In the genomic region with DNA sequence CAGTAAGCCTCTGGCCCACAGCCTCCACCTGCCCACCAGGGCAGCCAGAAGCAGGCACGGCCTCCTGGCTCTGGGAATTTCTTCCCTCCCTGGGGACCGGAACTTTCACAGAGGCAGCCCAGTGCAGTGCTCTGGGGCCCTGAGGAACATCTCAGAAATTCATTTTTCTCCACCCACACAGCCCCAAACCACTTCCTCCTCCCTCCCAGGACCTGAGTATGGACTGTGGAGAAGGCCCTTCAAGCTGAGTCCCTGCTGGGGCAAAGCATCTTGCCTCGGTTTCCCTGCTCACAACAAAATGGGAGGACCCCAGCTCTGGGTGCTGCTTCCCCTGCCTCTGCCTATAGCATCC, we compare ENCODE assay signal across 10 cellular contexts.
DNase-seq lines count a peak whose midpoint lies in the region; ATAC-seq and TF ChIP-seq lines count a peak whose summit lies in the region.
"Had no signal": no experiment of that assay in that cellular context is flagged by ENCODE, and none has a peak within 500 bp of the region (broad histone marks: within the 10 kb centered on the region; RNA-seq: fewer than 3 reads in every experiment).

No MANE protein-coding gene starts in this region.

- H3K9me3 ChIP-seq in PC-3 (ENCODE audit: low read length), result no peaks in the 10 kb centered on the region
- H3K9me3 ChIP-seq: A549 had no signal

- H3K36me3 ChIP-seq in PC-3 (ENCODE audit: low read depth, low read length), result no peaks in the 10 kb centered on the region

- BruUV-seq in PC-3 (replicated peaks; lab: Mats Ljungman, UMichigan), result no TSS peak

- H3F3A ChIP-seq in PC-3 (ENCODE audit: low read length, unreplicated experiment), result no peaks in the 10 kb centered on the region

- no peak for TF ChIP-seq CTCF in PC-3 (conservative IDR thresholded peaks at IDR 0.05; ENCODE audit: low read depth, low read length)

- H3K79me2 ChIP-seq in PC-3 (ENCODE audit: low read length), result 0 out of 2 replicates have a peak, but pooled peaks cover 3% of the 10 kb centered on the region

- H3K9me2 ChIP-seq in PC-3 (replicated peaks; ENCODE audit: low read length), result no peaks in the 10 kb centered on the region

- no peak overlapping the region for H3K9ac ChIP-seq in PC-3 (ENCODE audit: low read length)

- H3K27me3 Mint-ChIP-seq in stimulated activated memory B cell treated with anti-CD40 and anti-IgM and Interleukin-4, amounts not matched to agents 10 μg/mL and 1 μg/mL and 100 μg/mL, for 72 hours, result no peaks in the 10 kb centered on the region

- H2AFZ ChIP-seq in PC-3 (ENCODE audit: low read length), result no peak overlapping the region

- ATAC-seq in stimulated activated memory B cell treated with anti-CD40 and anti-IgM and Interleukin-4, amounts not matched to agents 10 μg/mL and 1 μg/mL and 100 μg/mL, for 72 hours, result no peak
- ATAC-seq in PC-3 (no peak), GM18907 (IDR thresholded peaks at IDR 0.05; ENCODE audit: unreplicated experiment) (no peak)
- ATAC-seq: A549, HCT116 had no signal

- H3K4me1 Mint-ChIP-seq in stimulated activated memory B cell treated with anti-CD40 and anti-IgM and Interleukin-4, amounts not matched to agents 10 μg/mL and 1 μg/mL and 100 μg/mL, for 72 hours, result peaks cover 53% of the 10 kb centered on the region

- H3K4me3 ChIP-seq in PC-3 (ENCODE audit: low read length), result no peak overlapping the region
- H3K4me3 ChIP-seq: A549 had no signal

- peak; percentile 16 for DNase-seq in NCI-H345 (lab: John Stamatoyannopoulos, UW)
- no peak for DNase-seq in NCI-H345 treated with DMSO at 0.1 percent for 48 hours (lab: John Stamatoyannopoulos, UW; ENCODE audit: unreplicated experiment)
- DNase-seq in MV-4-11 (lab: John Stamatoyannopoulos, UW), result peak; percentile 57
- DNase-seq in NCI-H1436 treated with DMSO at 0.1 percent for 48 hours (lab: John Stamatoyannopoulos, UW), result no peak
- DNase-seq in PC-3, result no peak

- H3K4me3 Mint-ChIP-seq in stimulated activated memory B cell treated with anti-CD40 and anti-IgM and Interleukin-4, amounts not matched to agents 10 μg/mL and 1 μg/mL and 100 μg/mL, for 72 hours, result no peak overlapping the region

- CTCF ChIA-PET in PC-3 (lab: Charles Lee), result no interaction called here

- H3K27ac ChIP-seq in cingulate gyrus (ENCODE audit: low read depth, low read length) (peak overlapping the region; percentile 47), PC-3 (ENCODE audit: low read length) (no peak overlapping the region)

- no peaks in the 10 kb centered on the region for H3K27me3 ChIP-seq in PC-3 (ENCODE audit: low read length)

- no peaks in the 10 kb centered on the region for H3K9me3 Mint-ChIP-seq in stimulated activated memory B cell treated with anti-CD40 and anti-IgM and Interleukin-4, amounts not matched to agents 10 μg/mL and 1 μg/mL and 100 μg/mL, for 72 hours

- POLR2A ChIA-PET in PC-3 (lab: Charles Lee; ENCODE audit: unreplicated experiment), result no interaction called here

- no peak overlapping the region for H3K4me2 ChIP-seq in PC-3 (ENCODE audit: low read length)
- H3K4me2 ChIP-seq: A549 had no signal

- H3K27ac Mint-ChIP-seq in stimulated activated memory B cell treated with anti-CD40 and anti-IgM and Interleukin-4, amounts not matched to agents 10 μg/mL and 1 μg/mL and 100 μg/mL, for 72 hours, result peak overlapping the region; percentile 65

- no peaks in the 10 kb centered on the region for H4K20me1 ChIP-seq in PC-3 (ENCODE audit: low read length)

- H3K4me1 ChIP-seq in PC-3 (ENCODE audit: insufficient read depth, low read length), result peaks cover 8% of the 10 kb centered on the region

- intact Hi-C loops in PC-3 (cut with micrococcal nuclease), result no loop called here

- H3K36me3 Mint-ChIP-seq in stimulated activated memory B cell treated with anti-CD40 and anti-IgM and Interleukin-4, amounts not matched to agents 10 μg/mL and 1 μg/mL and 100 μg/mL, for 72 hours, result peaks cover 24% of the 10 kb centered on the region

Comparison
In these comparisons a context has a peak if more than half of its experiments do, and no peak if none do; other contexts are left out.
1. DNase-seq: peak in NCI-H345 (single experiment) and MV-4-11 (single experiment); none in NCI-H345 treated with DMSO at 0.1 percent for 48 hours (single experiment), NCI-H1436 treated with DMSO at 0.1 percent for 48 hours (single experiment) and PC-3 (single experiment).